8 cellular contexts compared by ENCODE assay signal in genomic region chr16:2514333-2515179, GRCh38. TPM values are rescaled to one million over a fixed set of nuclear protein-coding genes. Genes with fewer than 3 reads are reported as not detected.
DNase-seq lines count a peak whose midpoint lies in the region; ATAC-seq, FAIRE-seq and TF ChIP-seq lines count a peak whose summit lies in the region.

No MANE protein-coding gene starts in this region.

- no peaks in the 10 kb centered on the region for H3K27me3 Mint-ChIP-seq in type B pancreatic cell

- intact Hi-C loops in OCI-LY7 (cut with micrococcal nuclease; ENCODE audit: unreplicated experiment): loop anchor here (5.0 kb wide), 1 partner anchor 172 kb away; the partner anchor contains the start of gene ABCA3

- peak overlapping the region; percentile 98 for H3K27ac Mint-ChIP-seq in type B pancreatic cell

- H3K9me3 Mint-ChIP-seq in type B pancreatic cell: no peaks in the 10 kb centered on the region

- H3K56ac ChIP-seq in mesendoderm (ENCODE audit: low read length): peak overlapping the region; percentile 98

- H3K4me1 ChIP-seq in OCI-LY7 (ENCODE audit: insufficient read depth, low read length, poor library complexity, severe bottlenecking) (peaks cover 46% of the 10 kb centered on the region), mesendoderm (ENCODE audit: control insufficient read depth, low read depth, low read length) (peaks cover 2% of the 10 kb centered on the region)

- CTCF ChIA-PET in OCI-LY7 (lab: Charles Lee; ENCODE audit: unreplicated experiment): no interaction called here

- no peak for FAIRE-seq in bronchial epithelial cell (lab: Jason Lieb, UNC)

- H3K9me3 ChIP-seq in OCI-LY7 (ENCODE audit: low read length): no peaks in the 10 kb centered on the region

- WGBS in mesendoderm (ENCODE audit: extremely low coverage, insufficient coverage, low lambda C conversion rate): no CpG with 5 or more reads among the region's 63 CpGs

- H3K4me3 Mint-ChIP-seq in type B pancreatic cell: peak overlapping the region; percentile 92

- H2BK120ac ChIP-seq in mesendoderm (ENCODE audit: low read depth, low read length): no peak overlapping the region

- DNase-seq in ELF-1 (ENCODE audit: low read depth, low spot score): peak; percentile 47
- DNase-seq in OCI-LY7 (ENCODE audit: low spot score): peak; percentile 38
- no peak for DNase-seq in bronchial epithelial cell (ENCODE audit: low read depth)
- DNase-seq in mesendoderm: peak; percentile 55
- DNase-seq in type B pancreatic cell (ENCODE audit: extremely low spot score, unreplicated experiment): no peak
- no peak for DNase-seq in hippocampal formation (lab: John Stamatoyannopoulos, UW)

- no peaks in the 10 kb centered on the region for H3K36me3 Mint-ChIP-seq in type B pancreatic cell

- no peak overlapping the region for H4K5ac ChIP-seq in mesendoderm (ENCODE audit: low read length)

- no peaks in the 10 kb centered on the region for H3K9me2 ChIP-seq in OCI-LY7 (ENCODE audit: insufficient read depth, low read length)

- peak overlapping the region; percentile 84 for H3K4ac ChIP-seq in mesendoderm (ENCODE audit: low read depth, low read length)

- H2BK5ac ChIP-seq in mesendoderm (ENCODE audit: low read length): no peak overlapping the region

- no peak for ATAC-seq in GM18520 (IDR thresholded peaks at IDR 0.05; ENCODE audit: unreplicated experiment)
- ATAC-seq in HG03439 (IDR thresholded peaks at IDR 0.05; ENCODE audit: unreplicated experiment): no peak

- H3K23ac ChIP-seq in mesendoderm (ENCODE audit: low read length): no peak overlapping the region

- BruUV-seq in OCI-LY7 (replicated peaks; lab: Mats Ljungman, UMichigan): no TSS peak

- H3K4me2 ChIP-seq in OCI-LY7 (ENCODE audit: low read length) (peak overlapping the region; percentile 92), mesendoderm (ENCODE audit: low read length) (peak overlapping the region; percentile 91)

- no peak overlapping the region for H4K8ac ChIP-seq in mesendoderm (ENCODE audit: low read depth, low read length)

- H3K27ac ChIP-seq in OCI-LY7 (ENCODE audit: low read depth, low read length, poor library complexity, severe bottlenecking): peak overlapping the region; percentile 80
- H3K27ac ChIP-seq in mesendoderm (ENCODE audit: low read depth, low read length): no peak overlapping the region

- peaks cover 17% of the 10 kb centered on the region for H3K79me1 ChIP-seq in mesendoderm (ENCODE audit: low read length)

- peak overlapping the region; percentile 71 for H3K18ac ChIP-seq in mesendoderm (ENCODE audit: low read length)

- no peak overlapping the region for H2BK15ac ChIP-seq in mesendoderm (replicated peaks; ENCODE audit: low read depth)

- no peak overlapping the region for H2AFZ ChIP-seq in OCI-LY7 (ENCODE audit: low read length)

- no peak overlapping the region for H2AK5ac ChIP-seq in mesendoderm (ENCODE audit: low read length)

- H3K79me2 ChIP-seq in OCI-LY7 (ENCODE audit: insufficient read depth, low read depth, low read length) (peaks cover 46% of the 10 kb centered on the region), mesendoderm (ENCODE audit: control insufficient read depth, insufficient read depth, low read length) (peaks cover 53% of the 10 kb centered on the region)

- H3K27me3 ChIP-seq in bronchial epithelial cell (ENCODE audit: control insufficient read depth, insufficient read depth, low read length) (no peaks in the 10 kb centered on the region), mesendoderm (ENCODE audit: insufficient read depth, low read length, poor library complexity) (no peaks in the 10 kb centered on the region)

- H3K9ac ChIP-seq in mesendoderm (ENCODE audit: low read length): peak overlapping the region; percentile 89

- peaks cover 47% of the 10 kb centered on the region for H3K4me1 Mint-ChIP-seq in type B pancreatic cell (ENCODE audit: unreplicated experiment)

- H3K4me3 ChIP-seq in OCI-LY7 (ENCODE audit: low read depth, low read length, poor library complexity, severe bottlenecking) (peak overlapping the region; percentile 99), bronchial epithelial cell (ENCODE audit: low read depth, low read length) (peak overlapping the region; percentile 97), mesendoderm (ENCODE audit: low read length) (peak overlapping the region; percentile 73)

- H3K36me3 ChIP-seq in OCI-LY7 (ENCODE audit: insufficient read depth, low read length) (peaks cover 10% of the 10 kb centered on the region; the same call in 1 of the 2 replicates), bronchial epithelial cell (ENCODE audit: control insufficient read depth, insufficient read depth, low read length) (peaks cover 16% of the 10 kb centered on the region), mesendoderm (ENCODE audit: control insufficient read depth, insufficient read depth, low read length) (no peaks in the 10 kb centered on the region)

- POLR2A ChIA-PET in OCI-LY7 (lab: Charles Lee): interaction anchor here (0.6 kb wide), 2 partner anchors 83 to 704 kb away, joined by 3 to 5 read pairs; no protein-coding TSS in a partner anchor

- TF ChIP-seq CTCF in OCI-LY7 (conservative IDR thresholded peaks at IDR 0.05; ENCODE audit: low read length) (no peak), bronchial epithelial cell (IDR thresholded peaks at IDR 0.05; ENCODE audit: insufficient read depth, low read length, severe bottlenecking) (no peak), type B pancreatic cell (conservative IDR thresholded peaks at IDR 0.05) (no peak)

- peaks cover 9% of the 10 kb centered on the region for H4K20me1 ChIP-seq in OCI-LY7 (ENCODE audit: insufficient read depth, low read length)

RNA-seq across cellular contexts. Expression of gene ATP6V0C, which starts 0.8 kb away (rescaled TPM):
- total RNA-seq in OCI-LY7 (2014; rRNA removed; shearing (Covaris generic)): 15.0 and 16.4 TPM in 2 replicates
- total RNA-seq in OCI-LY7 (2022): 87.4 and 94.3 TPM in 2 replicates
- 7.9 and 13.2 TPM in 2 replicates for total RNA-seq in bronchial epithelial cell
- polyA plus RNA-seq in mesendoderm (2013, experiment 1 of 2): 279 TPM
- 280 TPM for polyA plus RNA-seq in mesendoderm (2013, experiment 2 of 2)
- 155 and 223 TPM in 2 replicates for total RNA-seq in type B pancreatic cell (ENCODE audit: low replicate concordance)

RNA-seq across cellular contexts. Expression of gene AMDHD2, which starts 5.6 kb away (rescaled TPM):
- total RNA-seq in OCI-LY7 (2014; rRNA removed; shearing (Covaris generic)): 48.4 and 51.8 TPM in 2 replicates
- 47.1 and 59.7 TPM in 2 replicates for total RNA-seq in OCI-LY7 (2022)
- total RNA-seq in bronchial epithelial cell: 27.7 and 35.8 TPM in 2 replicates
- 8.0 TPM for polyA plus RNA-seq in mesendoderm (2013, experiment 1 of 2)
- polyA plus RNA-seq in mesendoderm (2013, experiment 2 of 2): 8.4 TPM
- 46.1 and 61.8 TPM in 2 replicates for total RNA-seq in type B pancreatic cell (ENCODE audit: low replicate concordance)

RNA-seq across cellular contexts. Expression of gene CEMP1, which starts 16.7 kb away (rescaled TPM):
- 0.25 TPM in 1 of 2 replicates, not detected in the other for total RNA-seq in OCI-LY7 (2014; rRNA removed; shearing (Covaris generic))
- total RNA-seq in OCI-LY7 (2022) (0.35 and 0.55 TPM in 2 replicates), bronchial epithelial cell (0.26 TPM in 1 of 2 replicates, not detected in the other), type B pancreatic cell (ENCODE audit: low replicate concordance) (0.22 and 0.74 TPM in 2 replicates)
- not detected for polyA plus RNA-seq in mesendoderm (2013, experiment 1 of 2)
- polyA plus RNA-seq in mesendoderm (2013, experiment 2 of 2): not detected

RNA-seq across cellular contexts. Expression of gene PDPK1, which starts 23.3 kb away (rescaled TPM):
- 11.7 and 14.4 TPM in 2 replicates for total RNA-seq in OCI-LY7 (2014; rRNA removed; shearing (Covaris generic))
- total RNA-seq in OCI-LY7 (2022): 38.3 and 40.6 TPM in 2 replicates
- 11.8 and 17.7 TPM in 2 replicates for total RNA-seq in bronchial epithelial cell
- 15.7 TPM for polyA plus RNA-seq in mesendoderm (2013, experiment 1 of 2)
- polyA plus RNA-seq in mesendoderm (2013, experiment 2 of 2): 15.0 TPM
- 40.8 and 57.1 TPM in 2 replicates for total RNA-seq in type B pancreatic cell (ENCODE audit: low replicate concordance)

RNA-seq across cellular contexts. Expression of gene TBC1D24, which starts 39.6 kb away (rescaled TPM):
- 19.8 and 23.4 TPM in 2 replicates for total RNA-seq in OCI-LY7 (2014; rRNA removed; shearing (Covaris generic))
- total RNA-seq in OCI-LY7 (2022) (29.9 and 34.7 TPM in 2 replicates), bronchial epithelial cell (4.7 and 5.4 TPM in 2 replicates), type B pancreatic cell (ENCODE audit: low replicate concordance) (15.6 and 22.1 TPM in 2 replicates)
- polyA plus RNA-seq in mesendoderm (2013, experiment 1 of 2): 4.3 TPM
- polyA plus RNA-seq in mesendoderm (2013, experiment 2 of 2): 4.4 TPM

Comparison
In these comparisons a context has a peak if more than half of its experiments do, and no peak if none do; other contexts are left out.
1. DNase-seq: peak in ELF-1 (single experiment), OCI-LY7 (single experiment) and mesendoderm (single experiment); none in bronchial epithelial cell (single experiment), type B pancreatic cell (single experiment) and hippocampal formation (0 of 2).
2. Peak in every context shown above with its lines, with median percentiles within 50 percentile points of each other: H3K4me3 ChIP-seq.